Comparison of ENCODE assay signal across 8 cellular contexts in the genomic region with DNA sequence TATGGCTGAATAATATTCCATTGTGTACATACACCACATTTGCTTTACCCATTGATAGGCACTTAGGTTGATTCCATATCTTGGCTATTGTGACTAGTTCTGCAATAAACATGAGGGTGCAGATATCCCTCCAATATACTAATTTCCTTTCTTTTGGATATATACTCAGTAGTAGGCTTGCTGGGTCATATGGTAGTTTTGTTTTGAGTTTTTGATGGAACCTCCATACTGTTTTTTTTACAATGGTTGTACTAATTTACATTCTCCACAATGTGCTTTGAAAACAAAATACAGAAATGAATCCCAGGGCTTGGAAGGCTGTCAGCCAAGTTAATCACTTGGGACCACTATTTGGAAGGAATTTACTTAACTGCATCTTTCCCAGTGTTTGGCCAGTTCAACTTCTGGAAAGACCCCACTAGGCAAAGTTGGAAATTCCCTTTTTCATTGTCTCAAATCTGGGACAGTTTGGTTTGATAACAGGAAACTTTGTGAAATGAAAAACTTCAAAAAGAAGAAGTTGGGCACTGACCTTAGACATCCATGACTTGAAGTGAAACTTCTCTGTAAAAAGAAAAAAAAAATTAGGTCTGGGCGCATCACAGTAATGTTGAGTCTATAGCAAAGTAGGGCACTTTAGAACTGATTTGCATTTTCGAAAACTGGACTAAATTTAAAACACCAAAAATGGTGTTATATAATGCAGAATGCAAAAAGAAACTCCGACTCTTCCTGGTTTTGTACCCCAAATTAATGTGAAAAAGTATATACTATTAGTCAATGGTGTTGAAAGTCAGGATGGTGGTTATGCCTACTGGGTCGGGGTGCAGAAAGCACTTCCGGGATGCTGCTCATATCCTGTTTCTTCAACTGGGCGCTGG. TPM values are rescaled to one million over a fixed set of nuclear protein-coding genes. Genes with fewer than 3 reads are reported as not detected.
DNase-seq lines count a peak whose midpoint lies in the region; ATAC-seq and TF ChIP-seq lines count a peak whose summit lies in the region.

No MANE protein-coding gene starts in this region.

- BruUV-seq in OCI-LY7 (replicated peaks; lab: Mats Ljungman, UMichigan) = no TSS peak

- TF ChIP-seq CTCF in OCI-LY7 (conservative IDR thresholded peaks at IDR 0.05; ENCODE audit: low read length) = no peak

- H3K9me2 ChIP-seq in OCI-LY7 (ENCODE audit: insufficient read depth, low read length) = no peaks in the 10 kb centered on the region

- H3K36me3 ChIP-seq in OCI-LY7 (ENCODE audit: insufficient read depth, low read length) = no peaks in the 10 kb centered on the region

- H3K4me3 ChIP-seq in OCI-LY7 (ENCODE audit: low read depth, low read length, poor library complexity, severe bottlenecking) = peak overlapping the region; percentile 47
- H3K4me3 ChIP-seq in skin epidermis = no peak overlapping the region

- peak overlapping the region; percentile 95 for H2AFZ ChIP-seq in OCI-LY7 (ENCODE audit: low read length)

- H3K79me2 ChIP-seq in OCI-LY7 (ENCODE audit: insufficient read depth, low read depth, low read length) = no peaks in the 10 kb centered on the region

- no peaks in the 10 kb centered on the region for H3K9me3 ChIP-seq in OCI-LY7 (ENCODE audit: low read length)

- CTCF ChIA-PET in OCI-LY7 (lab: Charles Lee; ENCODE audit: unreplicated experiment) = no interaction called here

- H4K20me1 ChIP-seq in OCI-LY7 (ENCODE audit: insufficient read depth, low read length) = no peaks in the 10 kb centered on the region

- POLR2A ChIA-PET in OCI-LY7 (lab: Charles Lee) = no interaction called here

- DNase-seq in SKM-1 treated with dmso at 0.1 percent for 144 hours (lab: John Stamatoyannopoulos, UW; ENCODE audit: unreplicated experiment) (peak; percentile 26), SKM-1 (lab: John Stamatoyannopoulos, UW; ENCODE audit: unreplicated experiment) (no peak), OCI-LY7 (ENCODE audit: low spot score) (peak; percentile 69), foreskin melanocyte (no peak), NCI-H1694 (lab: John Stamatoyannopoulos, UW) (no peak)
- no peak for DNase-seq in activated CD4-positive, alpha-beta T cell treated with anti-CD3 and anti-CD28 coated beads for 4 hours

- H3K27ac ChIP-seq in OCI-LY7 (ENCODE audit: low read depth, low read length, poor library complexity, severe bottlenecking) (peak overlapping the region; percentile 70), skin epidermis (peak overlapping the region in 18 of 21 experiments; percentile 12 to 87 (median 68))

- peaks cover 25% of the 10 kb centered on the region for H3K4me1 ChIP-seq in OCI-LY7 (ENCODE audit: insufficient read depth, low read length, poor library complexity, severe bottlenecking)

- peak overlapping the region; percentile 70 for H3K4me2 ChIP-seq in OCI-LY7 (ENCODE audit: low read length)

- intact Hi-C loops in OCI-LY7 (cut with micrococcal nuclease; ENCODE audit: unreplicated experiment) = no loop called here

- peak; percentile 74 for ATAC-seq in HG02678 (IDR thresholded peaks at IDR 0.05; ENCODE audit: unreplicated experiment)

RNA-seq across cellular contexts. Expression of a gene that starts 6.0 kb away (rescaled TPM):
- total RNA-seq in OCI-LY7 (2014; rRNA removed; shearing (Covaris generic)) = 26.9 and 27.4 TPM in 2 replicates
- total RNA-seq in OCI-LY7 (2022) = 21.1 and 21.5 TPM in 2 replicates

Comparison
In these comparisons a context has a peak if more than half of its experiments do, and no peak if none do; other contexts are left out.
1. DNase-seq: peak in SKM-1 treated with dmso at 0.1 percent for 144 hours (single experiment) and OCI-LY7 (single experiment); none in SKM-1 (single experiment), foreskin melanocyte (single experiment), NCI-H1694 (single experiment) and activated CD4-positive, alpha-beta T cell treated with anti-CD3 and anti-CD28 coated beads for 4 hours (0 of 2).